20 cellular contexts compared by ENCODE assay signal in the genomic region with DNA sequence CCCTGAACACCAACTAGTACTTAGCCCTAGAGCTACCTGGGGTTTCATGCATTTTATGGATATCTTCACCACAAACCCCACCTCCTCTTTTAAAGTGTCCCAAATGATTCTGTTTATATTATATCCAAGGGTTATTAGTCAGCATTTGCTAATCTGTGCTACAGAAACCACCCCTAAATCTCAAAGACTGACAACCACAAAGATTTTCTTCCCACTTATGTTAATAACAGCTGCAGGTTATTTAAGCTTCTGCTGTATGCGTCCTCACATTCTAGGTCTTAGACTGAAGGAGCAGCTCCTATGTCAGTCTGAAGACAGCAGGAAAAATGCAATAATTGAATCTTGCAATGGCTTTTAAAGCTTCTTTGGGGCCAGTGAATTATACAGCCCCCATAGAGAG.
"Had no signal": no experiment of that assay in that cellular context is flagged by ENCODE, and none has a peak within 500 bp of the region (broad histone marks: within the 10 kb centered on the region; RNA-seq: fewer than 3 reads in every experiment).

No MANE protein-coding gene starts in this region.

- H3K27me3 ChIP-seq: dorsolateral prefrontal cortex, ovary, sigmoid colon, tibial nerve, uterus had no signal

- H3K27ac ChIP-seq: dorsolateral prefrontal cortex, left ventricle myocardium inferior, ovary, tibial nerve, uterus had no signal

- H3K4me3 Mint-ChIP-seq: activated B cell treated with CpG ODN at 0.5 μM for 24 hours; activated CD4-positive, alpha-beta memory T cell treated with anti-CD3 and anti-CD28 coated beads for 36 hours; activated naive CD8-positive, alpha-beta T cell treated with anti-CD3 and anti-CD28 coated beads for 36 hours; brain; naive thymus-derived CD4-positive, alpha-beta T cell; stimulated activated naive CD8-positive, alpha-beta T cell treated with anti-CD3 and anti-CD28 coated beads, Interleukin-15, Interleukin-2, amounts not matched to agents 100 ng/mL and 50 ng/mL, for 24 hours; T-cell had no signal

- DNase-seq: activated B cell treated with CpG ODN at 0.5 μM for 24 hours; activated CD4-positive, alpha-beta memory T cell treated with anti-CD3 and anti-CD28 coated beads for 36 hours; activated CD4-positive, alpha-beta T cell treated with anti-CD3 and anti-CD28 coated beads for 4 hours; activated naive CD8-positive, alpha-beta T cell treated with anti-CD3 and anti-CD28 coated beads for 36 hours; activated T-cell treated with anti-CD3 and anti-CD28 coated beads for 4 hours; dorsolateral prefrontal cortex; foreskin melanocyte; kidney glomerular epithelial cell; left ventricle myocardium inferior; mammary epithelial cell; naive thymus-derived CD4-positive, alpha-beta T cell; ovary; sigmoid colon; stimulated activated CD4-positive, alpha-beta T cell treated with anti-CD3 and anti-CD28 coated beads, Interleukin-12 subunit alpha, Interleukin-12 subunit beta, amount 100 ng/mL, for 4 hours; stimulated activated CD4-positive, alpha-beta T cell treated with anti-CD3 and anti-CD28 coated beads, Interleukin-2, amount 100 ng/mL, for 24 hours; T-cell; uterus had no signal

- H3K9me3 ChIP-seq: left ventricle myocardium inferior, ovary, sigmoid colon, tibial nerve, uterus had no signal

- H3K36me3 ChIP-seq: left ventricle myocardium inferior, ovary, sigmoid colon, tibial nerve, uterus had no signal

- H3K36me3 Mint-ChIP-seq: activated CD4-positive, alpha-beta memory T cell treated with anti-CD3 and anti-CD28 coated beads for 36 hours; activated naive CD8-positive, alpha-beta T cell treated with anti-CD3 and anti-CD28 coated beads for 36 hours; brain; T-cell had no signal

- H3K4me1 Mint-ChIP-seq: activated B cell treated with CpG ODN at 0.5 μM for 24 hours; activated naive CD8-positive, alpha-beta T cell treated with anti-CD3 and anti-CD28 coated beads for 36 hours had no signal

- ATAC-seq: naive thymus-derived CD4-positive, alpha-beta T cell; T-cell had no signal

- H3K9me3 Mint-ChIP-seq: activated B cell treated with CpG ODN at 0.5 μM for 24 hours; activated CD4-positive, alpha-beta memory T cell treated with anti-CD3 and anti-CD28 coated beads for 36 hours; activated naive CD8-positive, alpha-beta T cell treated with anti-CD3 and anti-CD28 coated beads for 36 hours; naive thymus-derived CD4-positive, alpha-beta T cell; stimulated activated naive CD8-positive, alpha-beta T cell treated with anti-CD3 and anti-CD28 coated beads, Interleukin-15, Interleukin-2, amounts not matched to agents 100 ng/mL and 50 ng/mL, for 24 hours; T-cell had no signal

- H3K27ac Mint-ChIP-seq: activated B cell treated with CpG ODN at 0.5 μM for 24 hours; activated CD4-positive, alpha-beta memory T cell treated with anti-CD3 and anti-CD28 coated beads for 36 hours; activated naive CD8-positive, alpha-beta T cell treated with anti-CD3 and anti-CD28 coated beads for 36 hours; stimulated activated naive CD8-positive, alpha-beta T cell treated with anti-CD3 and anti-CD28 coated beads, Interleukin-15, Interleukin-2, amounts not matched to agents 100 ng/mL and 50 ng/mL, for 24 hours; T-cell had no signal

- H3K4me3 ChIP-seq: dorsolateral prefrontal cortex, left ventricle myocardium inferior, ovary, sigmoid colon, tibial nerve, uterus had no signal
